In the genomic region with DNA sequence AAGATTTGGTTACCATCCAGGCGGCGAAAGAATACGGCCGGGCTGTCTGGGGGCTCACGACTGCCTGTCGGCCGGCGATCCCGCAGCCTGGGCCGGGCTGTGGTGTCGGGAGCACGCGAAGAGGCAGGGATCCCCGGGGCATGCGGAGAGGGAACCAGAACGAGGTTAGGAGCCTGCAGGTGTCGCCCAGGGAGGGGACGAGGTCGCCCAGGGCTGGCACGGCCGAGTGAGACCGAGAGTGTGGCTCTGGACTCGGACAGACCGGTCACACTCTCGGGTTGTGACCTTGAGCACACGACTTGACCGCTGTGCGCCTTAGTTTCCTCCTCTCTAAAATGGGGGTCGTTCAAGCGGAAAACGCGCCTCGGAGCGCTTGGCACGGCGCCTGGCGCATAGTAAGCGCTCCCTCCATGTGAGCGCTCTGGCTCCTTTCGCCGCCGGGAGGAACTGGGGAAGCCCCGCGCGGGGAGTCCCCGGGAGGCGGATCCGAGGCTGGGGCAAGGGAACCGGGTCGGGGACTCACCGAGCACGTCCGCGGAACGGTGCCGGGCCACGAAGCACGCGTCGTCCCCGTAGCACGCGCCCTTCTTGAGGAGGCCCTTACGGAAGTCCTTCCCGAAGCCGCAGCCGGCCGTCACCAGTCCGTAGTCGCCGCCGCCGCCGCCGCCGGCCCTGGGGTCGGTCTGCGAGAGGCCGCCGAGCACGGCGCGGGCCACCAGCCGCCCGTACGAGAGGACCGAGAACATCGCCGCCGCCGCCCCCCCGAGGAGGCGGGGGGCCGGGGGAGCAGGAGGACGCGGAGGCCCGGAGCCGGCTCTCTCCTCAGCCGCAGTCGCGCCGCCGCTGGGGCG, we compare ENCODE assay signal across 1 cellular context.
TF ChIP-seq lines count a peak whose summit lies in the region.

No MANE protein-coding gene starts in this region.

TF ChIP-seq in H1, 55 proteins besides CTCF, POLR2A, EP300 and RAD21 (continued from another document):
- TF ChIP-seq, protein P1, sequence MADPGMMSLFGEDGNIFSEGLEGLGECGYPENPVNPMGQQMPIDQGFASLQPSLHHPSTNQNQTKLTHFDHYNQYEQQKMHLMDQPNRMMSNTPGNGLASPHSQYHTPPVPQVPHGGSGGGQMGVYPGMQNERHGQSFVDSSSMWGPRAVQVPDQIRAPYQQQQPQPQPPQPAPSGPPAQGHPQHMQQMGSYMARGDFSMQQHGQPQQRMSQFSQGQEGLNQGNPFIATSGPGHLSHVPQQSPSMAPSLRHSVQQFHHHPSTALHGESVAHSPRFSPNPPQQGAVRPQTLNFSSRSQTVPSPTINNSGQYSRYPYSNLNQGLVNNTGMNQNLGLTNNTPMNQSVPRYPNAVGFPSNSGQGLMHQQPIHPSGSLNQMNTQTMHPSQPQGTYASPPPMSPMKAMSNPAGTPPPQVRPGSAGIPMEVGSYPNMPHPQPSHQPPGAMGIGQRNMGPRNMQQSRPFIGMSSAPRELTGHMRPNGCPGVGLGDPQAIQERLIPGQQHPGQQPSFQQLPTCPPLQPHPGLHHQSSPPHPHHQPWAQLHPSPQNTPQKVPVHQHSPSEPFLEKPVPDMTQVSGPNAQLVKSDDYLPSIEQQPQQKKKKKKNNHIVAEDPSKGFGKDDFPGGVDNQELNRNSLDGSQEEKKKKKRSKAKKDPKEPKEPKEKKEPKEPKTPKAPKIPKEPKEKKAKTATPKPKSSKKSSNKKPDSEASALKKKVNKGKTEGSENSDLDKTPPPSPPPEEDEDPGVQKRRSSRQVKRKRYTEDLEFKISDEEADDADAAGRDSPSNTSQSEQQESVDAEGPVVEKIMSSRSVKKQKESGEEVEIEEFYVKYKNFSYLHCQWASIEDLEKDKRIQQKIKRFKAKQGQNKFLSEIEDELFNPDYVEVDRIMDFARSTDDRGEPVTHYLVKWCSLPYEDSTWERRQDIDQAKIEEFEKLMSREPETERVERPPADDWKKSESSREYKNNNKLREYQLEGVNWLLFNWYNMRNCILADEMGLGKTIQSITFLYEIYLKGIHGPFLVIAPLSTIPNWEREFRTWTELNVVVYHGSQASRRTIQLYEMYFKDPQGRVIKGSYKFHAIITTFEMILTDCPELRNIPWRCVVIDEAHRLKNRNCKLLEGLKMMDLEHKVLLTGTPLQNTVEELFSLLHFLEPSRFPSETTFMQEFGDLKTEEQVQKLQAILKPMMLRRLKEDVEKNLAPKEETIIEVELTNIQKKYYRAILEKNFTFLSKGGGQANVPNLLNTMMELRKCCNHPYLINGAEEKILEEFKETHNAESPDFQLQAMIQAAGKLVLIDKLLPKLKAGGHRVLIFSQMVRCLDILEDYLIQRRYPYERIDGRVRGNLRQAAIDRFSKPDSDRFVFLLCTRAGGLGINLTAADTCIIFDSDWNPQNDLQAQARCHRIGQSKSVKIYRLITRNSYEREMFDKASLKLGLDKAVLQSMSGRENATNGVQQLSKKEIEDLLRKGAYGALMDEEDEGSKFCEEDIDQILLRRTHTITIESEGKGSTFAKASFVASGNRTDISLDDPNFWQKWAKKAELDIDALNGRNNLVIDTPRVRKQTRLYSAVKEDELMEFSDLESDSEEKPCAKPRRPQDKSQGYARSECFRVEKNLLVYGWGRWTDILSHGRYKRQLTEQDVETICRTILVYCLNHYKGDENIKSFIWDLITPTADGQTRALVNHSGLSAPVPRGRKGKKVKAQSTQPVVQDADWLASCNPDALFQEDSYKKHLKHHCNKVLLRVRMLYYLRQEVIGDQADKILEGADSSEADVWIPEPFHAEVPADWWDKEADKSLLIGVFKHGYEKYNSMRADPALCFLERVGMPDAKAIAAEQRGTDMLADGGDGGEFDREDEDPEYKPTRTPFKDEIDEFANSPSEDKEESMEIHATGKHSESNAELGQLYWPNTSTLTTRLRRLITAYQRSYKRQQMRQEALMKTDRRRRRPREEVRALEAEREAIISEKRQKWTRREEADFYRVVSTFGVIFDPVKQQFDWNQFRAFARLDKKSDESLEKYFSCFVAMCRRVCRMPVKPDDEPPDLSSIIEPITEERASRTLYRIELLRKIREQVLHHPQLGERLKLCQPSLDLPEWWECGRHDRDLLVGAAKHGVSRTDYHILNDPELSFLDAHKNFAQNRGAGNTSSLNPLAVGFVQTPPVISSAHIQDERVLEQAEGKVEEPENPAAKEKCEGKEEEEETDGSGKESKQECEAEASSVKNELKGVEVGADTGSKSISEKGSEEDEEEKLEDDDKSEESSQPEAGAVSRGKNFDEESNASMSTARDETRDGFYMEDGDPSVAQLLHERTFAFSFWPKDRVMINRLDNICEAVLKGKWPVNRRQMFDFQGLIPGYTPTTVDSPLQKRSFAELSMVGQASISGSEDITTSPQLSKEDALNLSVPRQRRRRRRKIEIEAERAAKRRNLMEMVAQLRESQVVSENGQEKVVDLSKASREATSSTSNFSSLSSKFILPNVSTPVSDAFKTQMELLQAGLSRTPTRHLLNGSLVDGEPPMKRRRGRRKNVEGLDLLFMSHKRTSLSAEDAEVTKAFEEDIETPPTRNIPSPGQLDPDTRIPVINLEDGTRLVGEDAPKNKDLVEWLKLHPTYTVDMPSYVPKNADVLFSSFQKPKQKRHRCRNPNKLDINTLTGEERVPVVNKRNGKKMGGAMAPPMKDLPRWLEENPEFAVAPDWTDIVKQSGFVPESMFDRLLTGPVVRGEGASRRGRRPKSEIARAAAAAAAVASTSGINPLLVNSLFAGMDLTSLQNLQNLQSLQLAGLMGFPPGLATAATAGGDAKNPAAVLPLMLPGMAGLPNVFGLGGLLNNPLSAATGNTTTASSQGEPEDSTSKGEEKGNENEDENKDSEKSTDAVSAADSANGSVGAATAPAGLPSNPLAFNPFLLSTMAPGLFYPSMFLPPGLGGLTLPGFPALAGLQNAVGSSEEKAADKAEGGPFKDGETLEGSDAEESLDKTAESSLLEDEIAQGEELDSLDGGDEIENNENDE (IDR thresholded peaks at IDR 0.05; ENCODE audit: insufficient replicate concordance, low read length) = no peak
- TF ChIP-seq SP4 (IDR thresholded peaks at IDR 0.05; ENCODE audit: low read length) = no peak
- TF ChIP-seq, protein P2, sequence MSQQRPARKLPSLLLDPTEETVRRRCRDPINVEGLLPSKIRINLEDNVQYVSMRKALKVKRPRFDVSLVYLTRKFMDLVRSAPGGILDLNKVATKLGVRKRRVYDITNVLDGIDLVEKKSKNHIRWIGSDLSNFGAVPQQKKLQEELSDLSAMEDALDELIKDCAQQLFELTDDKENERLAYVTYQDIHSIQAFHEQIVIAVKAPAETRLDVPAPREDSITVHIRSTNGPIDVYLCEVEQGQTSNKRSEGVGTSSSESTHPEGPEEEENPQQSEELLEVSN (IDR thresholded peaks at IDR 0.05) = peak; percentile 28; the same call in 1 of the 2 replicates
- TF ChIP-seq BCL11A (IDR thresholded peaks at IDR 0.05; ENCODE audit: low read depth in 2 of 2, low read length in 2 of 2) = no peak
- TF ChIP-seq ZNF274 (IDR thresholded peaks at IDR 0.05; ENCODE audit: borderline replicate concordance, extremely low read depth, low read length) = no peak
- peak; percentile 81 for TF ChIP-seq ASH2L (IDR thresholded peaks at IDR 0.05; ENCODE audit: low read length)
- TF ChIP-seq SRF (IDR thresholded peaks at IDR 0.05; ENCODE audit: low read depth, low read length) = no peak
- no peak for TF ChIP-seq GTF2F1 (IDR thresholded peaks at IDR 0.05; ENCODE audit: borderline replicate concordance, low read depth, low read length)
- TF ChIP-seq JUN (IDR thresholded peaks at IDR 0.05; ENCODE audit: low read depth, low read length) = no peak
- TF ChIP-seq KDM4A (IDR thresholded peaks at IDR 0.05; ENCODE audit: low read depth, low read length, severe bottlenecking) = peak; percentile 62
- TF ChIP-seq PHF8 (conservative IDR thresholded peaks at IDR 0.05; ENCODE audit: low read depth, low read length) = no peak
- TF ChIP-seq SUZ12 (IDR thresholded peaks at IDR 0.05; ENCODE audit: low read length) = no peak
- TF ChIP-seq CREB1 (IDR thresholded peaks at IDR 0.05) = no peak
- TF ChIP-seq, protein P3, sequence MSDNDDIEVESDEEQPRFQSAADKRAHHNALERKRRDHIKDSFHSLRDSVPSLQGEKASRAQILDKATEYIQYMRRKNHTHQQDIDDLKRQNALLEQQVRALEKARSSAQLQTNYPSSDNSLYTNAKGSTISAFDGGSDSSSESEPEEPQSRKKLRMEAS (IDR thresholded peaks at IDR 0.05) = peak; percentile 64
- no peak for TF ChIP-seq SP1 (IDR thresholded peaks at IDR 0.05; ENCODE audit: low read depth, low read length)
- TF ChIP-seq RBBP5 (IDR thresholded peaks at IDR 0.05; ENCODE audit: borderline replicate concordance, low read depth, low read length) = 0 out of 2 replicates have a peak, but pooled peaks have one; percentile 33
- peak in 1 of 2 experiments; percentile 71; a peak in 1 of 4 replicates for TF ChIP-seq HDAC2 (IDR thresholded peaks at IDR 0.05; ENCODE audit: borderline replicate concordance in 1 of 2, low read depth in 2 of 2, low read length in 2 of 2)
- no peak for TF ChIP-seq CHD2 (IDR thresholded peaks at IDR 0.05; ENCODE audit: low read length)
